Comparison of ENCODE assay signal across 15 cellular contexts in genomic region chr18:58396144-58396543, GRCh38.
"Had no signal": no experiment of that assay in that cellular context is flagged by ENCODE, and none has a peak within 500 bp of the region (broad histone marks: within the 10 kb centered on the region; RNA-seq: fewer than 3 reads in every experiment).

No MANE protein-coding gene starts in this region.

- H3K27me3 ChIP-seq: adrenal gland, dorsolateral prefrontal cortex, gastroesophageal sphincter, pancreas, tibial artery, uterus had no signal

- H3K27ac ChIP-seq: adrenal gland, gastroesophageal sphincter, pancreas, tibial artery, uterus had no signal

- H3K27ac Mint-ChIP-seq: activated naive CD4-positive, alpha-beta T cell treated with anti-CD3 and anti-CD28 coated beads, Interleukin-2, amount 50 U/mL, for 24 hours had no signal

- H3K36me3 ChIP-seq: uterus had no signal

- H3K9me3 Mint-ChIP-seq: activated naive CD4-positive, alpha-beta T cell treated with anti-CD3 and anti-CD28 coated beads, Interleukin-2, amount 50 U/mL, for 24 hours had no signal

- ATAC-seq: gastroesophageal sphincter, left colon, pancreas had no signal

- H3K9me3 ChIP-seq: adrenal gland, gastroesophageal sphincter, pancreas, tibial artery, uterus had no signal

- H3K27me3 Mint-ChIP-seq: activated naive CD4-positive, alpha-beta T cell treated with anti-CD3 and anti-CD28 coated beads, Interleukin-2, amount 50 U/mL, for 24 hours had no signal

- H3K4me1 ChIP-seq: adrenal gland, pancreas, tibial artery had no signal

- DNase-seq: activated CD4-positive, CD25-positive, alpha-beta regulatory T cell treated with anti-CD3 and anti-CD28 coated beads, Interleukin-2, amount 50 U/mL, for 72 hours; adrenal gland; erythroblast; left colon; midbrain; pancreas; stimulated activated CD4-positive, alpha-beta T cell treated with anti-CD3 and anti-CD28 coated beads, Interleukin-12 subunit alpha, Interleukin-12 subunit beta, amount 100 ng/mL, for 4 hours; stimulated activated CD4-positive, alpha-beta T cell treated with anti-CD3 and anti-CD28 coated beads, Interleukin-2, amount 100 ng/mL, for 24 hours; T-helper 9 cell; uterus had no signal

- H3K36me3 Mint-ChIP-seq: activated naive CD4-positive, alpha-beta T cell treated with anti-CD3 and anti-CD28 coated beads, Interleukin-2, amount 50 U/mL, for 24 hours had no signal

- H3K4me3 ChIP-seq: adrenal gland, dorsolateral prefrontal cortex, gastroesophageal sphincter, lung, pancreas, tibial artery, uterus had no signal

- H3K4me3 Mint-ChIP-seq: activated naive CD4-positive, alpha-beta T cell treated with anti-CD3 and anti-CD28 coated beads, Interleukin-2, amount 50 U/mL, for 24 hours had no signal
